In genomic region chr5:80255425-80255751, GRCh38 we compare ENCODE assay signal across 8 cellular contexts. TPM values are rescaled to one million over a fixed set of nuclear protein-coding genes. Genes with fewer than 3 reads are reported as not detected.
DNase-seq lines count a peak whose midpoint lies in the region; ATAC-seq and TF ChIP-seq lines count a peak whose summit lies in the region.

No MANE protein-coding gene starts in this region.

- intact Hi-C loops in Right ventricle myocardium inferior (cut with DNase I) = loop anchor here (1.0 to 5.0 kb wide), 2 partner anchors 63 to 148 kb away; no protein-coding TSS in a partner anchor

- peak overlapping the region; percentile 92 for H3K4me3 ChIP-seq in osteoblast (ENCODE audit: insufficient read depth, low read length)

- H2AFZ ChIP-seq in osteoblast (ENCODE audit: low read length) = peak overlapping the region; percentile 95

- no peaks in the 10 kb centered on the region for H4K20me1 ChIP-seq in osteoblast (ENCODE audit: insufficient read depth, low read length)

- DNase-seq in activated T-cell treated with anti-CD3 and anti-CD28 coated beads for 24 hours (ENCODE audit: low read depth) (peak; percentile 50), NCI-H526 treated with DMSO at 0.1 percent for 48 hours (lab: John Stamatoyannopoulos, UW) (peak; percentile 5), Right ventricle myocardium inferior (ENCODE audit: missing footprints) (no peak), osteoblast (ENCODE audit: insufficient read length, low spot score, missing footprints) (peak; percentile 96), retina (no peak)
- no peak for DNase-seq in activated T-cell treated with anti-CD3 and anti-CD28 coated beads, Interleukin-2, amount 50 U/mL, for 48 hours
- peak in 1 of 2 donors; percentile 59 for DNase-seq in activated naive CD4-positive, alpha-beta T cell treated with anti-CD3 and anti-CD28 coated beads, Interleukin-2, amount 50 U/mL, for 72 hours (ENCODE audit: low spot score in 2 of 2)

- no peaks in the 10 kb centered on the region for H3K27me3 ChIP-seq in osteoblast (ENCODE audit: insufficient read depth, low read length)

- H3K4me2 ChIP-seq in osteoblast (ENCODE audit: insufficient read depth, low read length) = peak overlapping the region; percentile 96

- peaks cover 0 to 8% of the 10 kb centered on the region in 2 donors for H3K9me3 Mint-ChIP-seq in activated naive CD4-positive, alpha-beta T cell treated with anti-CD3 and anti-CD28 coated beads, Interleukin-2, amount 50 U/mL, for 72 hours

- no peaks in the 10 kb centered on the region for H3K9me3 ChIP-seq in osteoblast (ENCODE audit: low read depth, low read length)

- peak overlapping the region; percentile 94 to 96 for H3K27ac Mint-ChIP-seq in activated naive CD4-positive, alpha-beta T cell treated with anti-CD3 and anti-CD28 coated beads, Interleukin-2, amount 50 U/mL, for 72 hours

- peaks cover 22% of the 10 kb centered on the region for H3K4me1 ChIP-seq in osteoblast (ENCODE audit: insufficient read depth, low read length)

- H3K36me3 Mint-ChIP-seq in activated naive CD4-positive, alpha-beta T cell treated with anti-CD3 and anti-CD28 coated beads, Interleukin-2, amount 50 U/mL, for 72 hours = peaks cover 30 to 47% of the 10 kb centered on the region in 2 donors

- peak overlapping the region; percentile 79 for H3K27ac ChIP-seq in osteoblast (ENCODE audit: low read depth, low read length)

- ATAC-seq in HG02852 (IDR thresholded peaks at IDR 0.05; ENCODE audit: unreplicated experiment) (peak; percentile 37), Right ventricle myocardium inferior (peak; percentile 80)
- peak; percentile 42 to 56 for ATAC-seq in activated naive CD4-positive, alpha-beta T cell treated with anti-CD3 and anti-CD28 coated beads, Interleukin-2, amount 50 U/mL, for 72 hours

- peaks cover 54% of the 10 kb centered on the region for H3K79me2 ChIP-seq in osteoblast (ENCODE audit: insufficient read depth, low read length)

- TF ChIP-seq CTCF in osteoblast (IDR thresholded peaks at IDR 0.05; ENCODE audit: extremely low read depth, low read depth, low read length) = no peak

- no peaks in the 10 kb centered on the region for H3K36me3 ChIP-seq in osteoblast (ENCODE audit: insufficient read depth, low read length)

RNA-seq across cellular contexts. Expression of gene SERINC5, which starts 0.5 kb away (rescaled TPM):
- total RNA-seq in activated naive CD4-positive, alpha-beta T cell treated with anti-CD3 and anti-CD28 coated beads, Interleukin-2, amount 50 U/mL, for 72 hours = 10 to 100 TPM; 34.4 to 50.4 TPM
- total RNA-seq in Right ventricle myocardium inferior = 14.5 TPM
- total RNA-seq in osteoblast = 94.3 and 96.3 TPM in 2 replicates

Comparison
In these comparisons a context has a peak if more than half of its experiments do, and no peak if none do; other contexts are left out.
1. DNase-seq: peak in activated T-cell treated with anti-CD3 and anti-CD28 coated beads for 24 hours (single experiment), NCI-H526 treated with DMSO at 0.1 percent for 48 hours (single experiment) and osteoblast (single experiment); none in activated T-cell treated with anti-CD3 and anti-CD28 coated beads, Interleukin-2, amount 50 U/mL, for 48 hours (0 of 2), Right ventricle myocardium inferior (single experiment) and retina (single experiment).
2. Peak in every context shown above with its lines, with median percentiles within 50 percentile points of each other: ATAC-seq.